Comparison of ENCODE assay signal across 10 cellular contexts in the genomic region with DNA sequence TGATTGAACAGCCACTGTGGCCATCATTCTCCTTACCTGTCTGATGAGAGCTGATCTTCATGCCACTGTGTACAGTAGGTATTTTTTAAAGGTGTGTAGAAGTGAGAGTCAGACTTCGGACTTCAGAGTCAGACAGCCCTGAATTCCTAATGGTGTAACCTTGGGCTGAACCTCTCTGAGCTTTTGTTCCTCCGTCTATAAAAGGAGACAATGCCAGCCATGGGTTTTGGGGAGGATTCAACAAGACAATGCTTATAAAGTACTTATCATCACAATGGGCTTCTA. TPM values are rescaled to one million over a fixed set of nuclear protein-coding genes. Genes with fewer than 3 reads are reported as not detected.
DNase-seq lines count a peak whose midpoint lies in the region; ATAC-seq and TF ChIP-seq lines count a peak whose summit lies in the region.
"Had no signal": no experiment of that assay in that cellular context is flagged by ENCODE, and none has a peak within 500 bp of the region (broad histone marks: within the 10 kb centered on the region; RNA-seq: fewer than 3 reads in every experiment).

No MANE protein-coding gene starts in this region.

- DNase-seq in SJCRH30 (no peak), esophagus squamous epithelium (lab: John Stamatoyannopoulos, UW) (no peak), NCI-H1417 (lab: John Stamatoyannopoulos, UW) (no peak), SW 1271 (lab: John Stamatoyannopoulos, UW) (no peak)
- DNase-seq in stimulated activated CD4-positive, alpha-beta T cell treated with anti-CD3 and anti-CD28 coated beads, Interleukin-4, amount 100 ng/mL, for 4 hours, result no peak
- DNase-seq: activated CD8-positive, alpha-beta memory T cell treated with anti-CD3 and anti-CD28 coated beads for 24 hours had no signal

- H3K36me3 ChIP-seq in SJCRH30, result no peaks in the 10 kb centered on the region
- H3K36me3 ChIP-seq in esophagus squamous epithelium, result no peaks in the 10 kb centered on the region
- H3K36me3 ChIP-seq in neutrophil, result peaks cover 36% of the 10 kb centered on the region

- H3K27me3 ChIP-seq in SJCRH30, result no peaks in the 10 kb centered on the region
- H3K27me3 ChIP-seq in esophagus squamous epithelium, result no peaks in the 10 kb centered on the region
- no peaks in the 10 kb centered on the region for H3K27me3 ChIP-seq in neutrophil

- TF ChIP-seq CTCF in 22Rv1 (IDR thresholded peaks at IDR 0.05), result no peak
- TF ChIP-seq CTCF in esophagus squamous epithelium (IDR thresholded peaks at IDR 0.05), result no peak
- no peak for TF ChIP-seq CTCF in neutrophil (IDR thresholded peaks at IDR 0.05)

- H3K9me3 ChIP-seq in SJCRH30 (replicated peaks) (no peaks in the 10 kb centered on the region), esophagus squamous epithelium (no peaks in the 10 kb centered on the region), neutrophil (no peaks in the 10 kb centered on the region)

- TF ChIP-seq POLR2A in esophagus squamous epithelium (IDR thresholded peaks at IDR 0.05), result no peak

- H3K27ac ChIP-seq in 22Rv1, result peak overlapping the region; percentile 48
- peak overlapping the region; percentile 94 for H3K27ac ChIP-seq in SJCRH30
- H3K27ac ChIP-seq in esophagus squamous epithelium, result peak overlapping the region; percentile 94 to 100 (median 96)
- H3K27ac ChIP-seq in neutrophil, result peak overlapping the region; percentile 81

- 14 to 20% methylated on average over 2 of the region's 2 CpGs for WGBS in esophagus squamous epithelium, 2 donors

- H3K4me3 ChIP-seq in SJCRH30 (peak overlapping the region; percentile 38), esophagus squamous epithelium (peak overlapping the region in 2 of 4 donors; percentile 22 to 54), neutrophil (ENCODE audit: low read depth in 1 of 2, low read length in 1 of 2) (no peak overlapping the region)
- H3K4me3 ChIP-seq: GM12878 had no signal

- intact Hi-C loops in esophagus squamous epithelium (cut with DNase I), result no loop called here

- ATAC-seq in GM21529 (IDR thresholded peaks at IDR 0.05; ENCODE audit: unreplicated experiment), result no peak
- ATAC-seq: GM12878 had no signal

- H3K4me1 ChIP-seq in SJCRH30, result peaks cover 43% of the 10 kb centered on the region
- H3K4me1 ChIP-seq in esophagus squamous epithelium, result peaks cover 85 to 96% (median 95%) of the 10 kb centered on the region in 3 donors
- peaks cover 64 to 66% of the 10 kb centered on the region in 2 experiments for H3K4me1 ChIP-seq in neutrophil (ENCODE audit: control insufficient read depth in 1 of 2, insufficient read depth in 1 of 2, low read depth in 1 of 2, low read length in 1 of 2)

RNA-seq across cellular contexts. Expression of gene GSN, which starts 18.7 kb away (rescaled TPM):
- 43.4 and 44.1 TPM in 2 replicates for total RNA-seq in SJCRH30 (2014; rRNA removed; shearing (Covaris generic))
- total RNA-seq in esophagus squamous epithelium, result 1,000 to 10,000 TPM in 2 of 4 donors, 100 to 1,000 TPM in 2; 287 to 1,151 (median 926) TPM
